Comparison of ENCODE assay signal across 29 cellular contexts in the genomic region with DNA sequence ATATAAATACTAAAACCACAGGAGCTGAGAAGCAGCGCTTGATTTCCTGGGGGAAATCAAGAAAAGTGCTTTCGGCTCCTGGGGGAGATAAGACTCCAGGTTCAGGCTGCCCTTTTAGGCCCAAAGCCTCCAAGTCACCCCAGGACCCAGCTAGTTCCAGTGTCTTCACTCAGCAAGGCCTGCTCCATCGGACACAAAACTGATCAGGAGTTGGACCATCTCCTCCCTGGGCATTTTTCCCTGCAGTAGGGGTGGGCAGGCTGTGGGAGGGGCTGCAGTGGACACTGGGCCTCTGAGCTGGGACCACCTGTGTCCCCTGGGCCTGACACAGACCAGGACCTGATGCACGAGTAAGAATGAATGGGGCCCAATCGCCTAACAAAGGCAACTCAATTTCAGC.
"Had no signal": no experiment of that assay in that cellular context is flagged by ENCODE, and none has a peak within 500 bp of the region (broad histone marks: within the 10 kb centered on the region; RNA-seq: fewer than 3 reads in every experiment).

No MANE protein-coding gene starts in this region.

- ATAC-seq: activated CD8-positive, alpha-beta T cell treated with anti-CD3 and anti-CD28 coated beads, Interleukin-2, amount 10 ng/mL, durations not matched to agents 7 days and 5 days; activated T-cell treated with anti-CD3 and anti-CD28 coated beads, Interleukin-2, amount 50 U/mL, for 4 hours had no signal

- H3K9me3 Mint-ChIP-seq: activated naive CD4-positive, alpha-beta T cell treated with anti-CD3 and anti-CD28 coated beads, Interleukin-2, amount 10 ng/mL, durations not matched to agents 7 days and 5 days; activated T-cell treated with anti-CD3 and anti-CD28 coated beads, Interleukin-2, amount 50 U/mL, for 4 hours; activated T-helper 1 cell treated with anti-CD3 and anti-CD28 coated beads, Interleukin-12 subunit alpha, Interleukin-12 subunit beta, Interleukin-2, Interleukin-4 antibody, amounts not matched to agents 30 ng/mL and 10 ng/mL and 1 ng/mL, durations not matched to agents 14 hours and 24 hours and 36 hours; central memory CD8-positive, alpha-beta T cell; T-helper 1 cell treated with Interleukin-12 subunit alpha and Interleukin-12 subunit beta and Interleukin-4 antibody, amounts not matched to agents 30 μg/mL and 1 μg/mL, for 36 hours; T-helper 2 cell treated with Interferon-gamma antibody and Interleukin-4, amounts not matched to agents 5 μg/mL and 100 μg/mL, for 36 hours had no signal

- DNase-seq: activated CD4-positive, alpha-beta T cell treated with anti-CD3 and anti-CD28 coated beads, Interleukin-2, amount 10 ng/mL, durations not matched to agents 7 days and 5 days; activated CD4-positive, alpha-beta T cell treated with anti-CD3 and anti-CD28 coated beads, Interleukin-2, amount 50 U/mL, for 48 hours; activated CD8-positive, alpha-beta T cell treated with anti-CD3 and anti-CD28 coated beads, Interleukin-2, amount 10 ng/mL, durations not matched to agents 7 days and 5 days; activated gamma-delta T cell treated with Interleukin-2 at 50 U/mL for 16 hours; activated naive CD4-positive, alpha-beta T cell treated with anti-CD3 and anti-CD28 coated beads, Interleukin-2, amount 10 ng/mL, durations not matched to agents 7 days and 5 days; activated naive CD8-positive, alpha-beta T cell treated with anti-CD3 and anti-CD28 coated beads for 36 hours; activated T-cell treated with anti-CD3 and anti-CD28 coated beads, Interleukin-2, amount 50 U/mL, for 4 hours; amniotic stem cell; Kasumi-1; KG1; MG63; NCI-H1048; NCI-H1105 treated with DMSO at 0.1 percent for 48 hours; NCI-H1436; NCI-H1694; NCI-H1930; NCI-H2081 treated with DMSO at 0.1 percent for 48 hours; NCI-H345; NCI-H524 treated with DMSO at 0.1 percent for 48 hours; SHP77 treated with DMSO at 0.1 percent for 48 hours; SK-N-SH had no signal

- H3K4me2 ChIP-seq: SK-N-SH had no signal

- H3K27ac ChIP-seq: ascending aorta, cardiac muscle cell, SJSA1 had no signal

- H3K4me3 Mint-ChIP-seq: activated CD4-positive, alpha-beta T cell treated with anti-CD3 and anti-CD28 coated beads, Interleukin-2, amount 10 ng/mL, durations not matched to agents 7 days and 5 days; activated CD8-positive, alpha-beta T cell treated with anti-CD3 and anti-CD28 coated beads, Interleukin-2, amount 10 ng/mL, durations not matched to agents 7 days and 5 days; activated naive CD4-positive, alpha-beta T cell treated with anti-CD3 and anti-CD28 coated beads, Interleukin-2, amount 10 ng/mL, durations not matched to agents 7 days and 5 days; activated naive CD8-positive, alpha-beta T cell treated with anti-CD3 and anti-CD28 coated beads for 36 hours; activated T-cell treated with anti-CD3 and anti-CD28 coated beads, Interleukin-2, amount 50 U/mL, for 4 hours; activated T-helper 1 cell treated with anti-CD3 and anti-CD28 coated beads, Interleukin-12 subunit alpha, Interleukin-12 subunit beta, Interleukin-2, Interleukin-4 antibody, amounts not matched to agents 30 ng/mL and 10 ng/mL and 1 ng/mL, durations not matched to agents 14 hours and 24 hours and 36 hours; central memory CD8-positive, alpha-beta T cell; T-helper 1 cell treated with Interleukin-12 subunit alpha and Interleukin-12 subunit beta and Interleukin-4 antibody, amounts not matched to agents 30 μg/mL and 1 μg/mL, for 36 hours; T-helper 2 cell treated with Interferon-gamma antibody and Interleukin-4, amounts not matched to agents 5 μg/mL and 100 μg/mL, for 36 hours had no signal

- H3K27ac Mint-ChIP-seq: activated CD4-positive, alpha-beta T cell treated with anti-CD3 and anti-CD28 coated beads, Interleukin-2, amount 10 ng/mL, durations not matched to agents 7 days and 5 days; activated CD8-positive, alpha-beta T cell treated with anti-CD3 and anti-CD28 coated beads, Interleukin-2, amount 10 ng/mL, durations not matched to agents 7 days and 5 days; activated naive CD4-positive, alpha-beta T cell treated with anti-CD3 and anti-CD28 coated beads, Interleukin-2, amount 10 ng/mL, durations not matched to agents 7 days and 5 days; activated naive CD8-positive, alpha-beta T cell treated with anti-CD3 and anti-CD28 coated beads for 36 hours; T-helper 1 cell treated with Interleukin-12 subunit alpha and Interleukin-12 subunit beta and Interleukin-4 antibody, amounts not matched to agents 30 μg/mL and 1 μg/mL, for 36 hours; T-helper 2 cell treated with Interferon-gamma antibody and Interleukin-4, amounts not matched to agents 5 μg/mL and 100 μg/mL, for 36 hours had no signal

- H3K36me3 ChIP-seq: cardiac muscle cell had no signal

- H3K27me3 ChIP-seq: ascending aorta, cardiac muscle cell, MG63, SJSA1 had no signal

- H3K4me3 ChIP-seq: ascending aorta, cardiac muscle cell, MG63, SJSA1 had no signal

- H3K9me3 ChIP-seq: ascending aorta, MG63, SJSA1, SK-N-SH had no signal

- H3K27me3 Mint-ChIP-seq: activated CD4-positive, alpha-beta T cell treated with anti-CD3 and anti-CD28 coated beads, Interleukin-2, amount 10 ng/mL, durations not matched to agents 7 days and 5 days; activated naive CD4-positive, alpha-beta T cell treated with anti-CD3 and anti-CD28 coated beads, Interleukin-2, amount 10 ng/mL, durations not matched to agents 7 days and 5 days; activated naive CD8-positive, alpha-beta T cell treated with anti-CD3 and anti-CD28 coated beads for 36 hours; central memory CD8-positive, alpha-beta T cell had no signal

- FAIRE-seq: TTC549 had no signal

- H3K9ac ChIP-seq: SK-N-SH had no signal
